ENCODE assay signal across 8 cellular contexts in genomic region chr20:57749131-57749690, GRCh38. TPM values are rescaled to one million over a fixed set of nuclear protein-coding genes. Genes with fewer than 3 reads are reported as not detected.
DNase-seq lines count a peak whose midpoint lies in the region; ATAC-seq, FAIRE-seq and TF ChIP-seq lines count a peak whose summit lies in the region.

No MANE protein-coding gene starts in this region.

- peak overlapping the region; percentile 65 to 76 for H3K27ac ChIP-seq in kidney (ENCODE audit: low read depth in 2 of 2, low read length in 2 of 2)
- H3K27ac ChIP-seq in stomach, result peak overlapping the region; percentile 6 to 82 (median 68)

- no peak overlapping the region for H3K27ac Mint-ChIP-seq in HFFc6
- peak overlapping the region; percentile 82 for H3K27ac Mint-ChIP-seq in activated naive CD8-positive, alpha-beta T cell treated with anti-CD3 and anti-CD28 coated beads, Interleukin-2, amount 50 U/mL, for 24 hours

- H3K36me3 Mint-ChIP-seq in HFFc6 (ENCODE audit: low read depth), result no peaks in the 10 kb centered on the region
- H3K36me3 Mint-ChIP-seq in activated naive CD8-positive, alpha-beta T cell treated with anti-CD3 and anti-CD28 coated beads, Interleukin-2, amount 50 U/mL, for 24 hours (ENCODE audit: low read depth), result no peaks in the 10 kb centered on the region

- no peak for TF ChIP-seq CTCF in HFFc6 (IDR thresholded peaks at IDR 0.05)
- TF ChIP-seq CTCF in kidney (IDR thresholded peaks at IDR 0.05; ENCODE audit: borderline replicate concordance, extremely low read depth, insufficient read depth), result no peak
- TF ChIP-seq CTCF in stomach (IDR thresholded peaks at IDR 0.05), result no peak

- DNase-seq in HFFc6 (no peak), kidney (peak; percentile 81), stomach (no peak), occipital lobe (lab: John Stamatoyannopoulos, UW) (no peak), NCI-H524 (lab: John Stamatoyannopoulos, UW) (no peak), RPMI8226 (no peak)
- no peak for DNase-seq in activated naive CD8-positive, alpha-beta T cell treated with anti-CD3 and anti-CD28 coated beads, Interleukin-2, amount 50 U/mL, for 24 hours

- no peaks in the 10 kb centered on the region for H3K27me3 ChIP-seq in stomach

- no peaks in the 10 kb centered on the region for H3K9me3 Mint-ChIP-seq in HFFc6
- H3K9me3 Mint-ChIP-seq in activated naive CD8-positive, alpha-beta T cell treated with anti-CD3 and anti-CD28 coated beads, Interleukin-2, amount 50 U/mL, for 24 hours, result no peaks in the 10 kb centered on the region

- peak overlapping the region; percentile 75 for H3K4me3 Mint-ChIP-seq in HFFc6
- peak overlapping the region; percentile 48 for H3K4me3 Mint-ChIP-seq in activated naive CD8-positive, alpha-beta T cell treated with anti-CD3 and anti-CD28 coated beads, Interleukin-2, amount 50 U/mL, for 24 hours

- H3K9me3 ChIP-seq in kidney (ENCODE audit: control insufficient read depth in 1 of 2, low read length in 2 of 2), result no peaks in the 10 kb centered on the region
- H3K9me3 ChIP-seq in stomach, result peaks cover 0 to 4% (median 3%) of the 10 kb centered on the region in 4 donors

- TF ChIP-seq POLR2A in stomach (IDR thresholded peaks at IDR 0.05), result no peak

- H3K4me1 ChIP-seq in kidney (ENCODE audit: control insufficient read depth in 1 of 2, insufficient read depth in 1 of 2, low read depth in 1 of 2, low read length in 2 of 2), result peaks cover 6 to 16% of the 10 kb centered on the region in 2 donors
- H3K4me1 ChIP-seq in stomach, result peaks cover 20 to 36% (median 25%) of the 10 kb centered on the region in 4 donors

- ATAC-seq in activated naive CD8-positive, alpha-beta T cell treated with anti-CD3 and anti-CD28 coated beads, Interleukin-2, amount 50 U/mL, for 24 hours, result no peak
- ATAC-seq in GM18870 (IDR thresholded peaks at IDR 0.05; ENCODE audit: unreplicated experiment), result no peak

- intact Hi-C loops in kidney (cut with DNase I) (no loop called here), stomach (cut with DNase I; ENCODE audit: low total_unique reads) (no loop called here)

- 18 to 34% (median 27%) methylated on average over 13 of the region's 13 CpGs for WGBS in stomach, 5 donors

- H3K9ac ChIP-seq in kidney (ENCODE audit: low read length in 2 of 2), result peak overlapping the region; percentile 3 to 9

- H3K4me3 ChIP-seq in kidney (ENCODE audit: low read length in 2 of 2) (peak overlapping the region in 1 of 2 donors; percentile 46), stomach (peak overlapping the region; percentile 32 to 45 (median 36))

- H3K36me3 ChIP-seq in kidney (ENCODE audit: control insufficient read depth in 1 of 2, insufficient read depth in 2 of 2, low read length in 2 of 2) (no peaks in the 10 kb centered on the region), stomach (no peaks in the 10 kb centered on the region)

- no peak for FAIRE-seq in kidney (lab: Jason Lieb, UNC)

- H3K4me1 Mint-ChIP-seq in HFFc6 (ENCODE audit: low read depth), result peaks cover 20% of the 10 kb centered on the region
- peaks cover 20% of the 10 kb centered on the region for H3K4me1 Mint-ChIP-seq in activated naive CD8-positive, alpha-beta T cell treated with anti-CD3 and anti-CD28 coated beads, Interleukin-2, amount 50 U/mL, for 24 hours

- peaks cover 38% of the 10 kb centered on the region for H3K27me3 Mint-ChIP-seq in HFFc6 (ENCODE audit: insufficient read depth)
- H3K27me3 Mint-ChIP-seq in activated naive CD8-positive, alpha-beta T cell treated with anti-CD3 and anti-CD28 coated beads, Interleukin-2, amount 50 U/mL, for 24 hours, result peaks cover 42% of the 10 kb centered on the region

- TF ChIP-seq EP300 in stomach (IDR thresholded peaks at IDR 0.05), result no peak

RNA-seq across cellular contexts. Expression of gene PMEPA1, which starts 39.4 kb away (rescaled TPM):
- 1 to 10 TPM; 4.7 to 8.0 (median 5.3) TPM for total RNA-seq in HFFc6 (2021; fragmentation: NEBNext Ultra II Directional; extraction: Animal tissue kit (Norgen Biotek cat#: 25700))
- 30.4 TPM for total RNA-seq in kidney
- 12.9 TPM for polyA plus RNA-seq in kidney (ENCODE audit: insufficient read depth, low read depth, low replicate concordance)
- total RNA-seq in stomach, result 10 to 100 TPM in 2 of 5 donors, 1 to 10 TPM in 2, not detected in 1; 5.3 to 17.2 (median 10.7) TPM
- polyA plus RNA-seq in stomach, result 10 to 100 TPM in 1 of 3 donors, 1 to 10 TPM in 2; 5.3 to 12.5 (median 5.4) TPM
- 8.3 TPM for total RNA-seq in occipital lobe
